In the genomic region with DNA sequence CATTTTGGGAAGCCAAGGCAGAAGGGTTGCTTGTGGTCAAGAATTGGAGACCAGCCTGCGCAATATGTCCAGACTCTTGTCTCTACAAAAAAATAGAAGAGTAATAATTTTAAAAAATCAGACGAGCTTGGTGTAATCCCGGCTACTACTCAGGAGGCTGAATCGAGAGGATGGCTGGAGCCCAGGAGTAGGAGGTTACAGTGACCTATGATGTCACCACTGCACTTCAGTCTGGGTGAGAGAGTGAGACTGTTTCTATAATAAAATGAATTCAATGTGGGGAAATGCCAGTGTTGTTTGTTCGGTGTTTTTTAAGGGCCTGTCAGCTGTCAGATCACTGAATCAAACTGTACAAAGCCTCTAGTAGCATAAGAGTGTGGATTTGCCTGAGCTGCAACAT, we compare ENCODE assay signal across 8 cellular contexts. TPM values are rescaled to one million over a fixed set of nuclear protein-coding genes. Genes with fewer than 3 reads are reported as not detected.
DNase-seq lines count a peak whose midpoint lies in the region; ATAC-seq and TF ChIP-seq lines count a peak whose summit lies in the region.

No MANE protein-coding gene starts in this region.

- DNase-seq in activated CD8-positive, alpha-beta memory T cell treated with anti-CD3 and anti-CD28 coated beads, Interleukin-2, amount 10 ng/mL, durations not matched to agents 7 days and 5 days, result no peak
- no peak for DNase-seq in activated CD8-positive, alpha-beta memory T cell treated with anti-CD3 and anti-CD28 coated beads, Interleukin-2, amount 50 U/mL, for 4 hours
- DNase-seq in activated CD4-positive, alpha-beta memory T cell treated with anti-CD3 and anti-CD28 coated beads for 36 hours, result no peak
- DNase-seq in thoracic aorta (ENCODE audit: low spot score) (no peak), SW480 (ENCODE audit: low spot score) (no peak)

- H3K4me3 ChIP-seq in iPS-15b (ENCODE audit: low read depth, low read length), result peak overlapping the region; percentile 70
- peak overlapping the region; percentile 96 for H3K4me3 ChIP-seq in thoracic aorta

- no peaks in the 10 kb centered on the region for H3K9me3 ChIP-seq in iPS-15b (ENCODE audit: control insufficient read depth, insufficient read depth, low read length)
- no peaks in the 10 kb centered on the region for H3K9me3 ChIP-seq in thoracic aorta

- peaks cover 9% of the 10 kb centered on the region for H3K36me3 Mint-ChIP-seq in activated CD8-positive, alpha-beta memory T cell treated with anti-CD3 and anti-CD28 coated beads, Interleukin-2, amount 10 ng/mL, durations not matched to agents 7 days and 5 days
- peaks cover 14% of the 10 kb centered on the region for H3K36me3 Mint-ChIP-seq in activated CD4-positive, alpha-beta memory T cell treated with anti-CD3 and anti-CD28 coated beads for 36 hours

- POLR2A ChIA-PET in activated CD4-positive, alpha-beta memory T cell treated with anti-CD3 and anti-CD28 coated beads for 36 hours (lab: Charles Lee), result interaction anchor here (0.7 to 3.8 kb wide), 3 partner anchors 13 to 1294 kb away, joined by 4 to 54 read pairs (median 29); a partner anchor contains a TSS

- peaks cover 9% of the 10 kb centered on the region for H3K4me1 ChIP-seq in iPS-15b (ENCODE audit: control insufficient read depth, insufficient read depth, low read length)
- H3K4me1 ChIP-seq in thoracic aorta (ENCODE audit: control insufficient read depth in 1 of 2, low read depth in 2 of 2), result peaks cover 14 to 24% of the 10 kb centered on the region in 2 donors

- CTCF ChIA-PET in activated CD8-positive, alpha-beta memory T cell treated with anti-CD3 and anti-CD28 coated beads, Interleukin-2, amount 10 ng/mL, durations not matched to agents 7 days and 5 days (lab: Charles Lee), result interaction anchor here (0.7 to 4.4 kb wide), 5 partner anchors 11 to 436 kb away, joined by 3 to 13 read pairs (median 4); no protein-coding TSS in a partner anchor
- CTCF ChIA-PET in activated CD4-positive, alpha-beta memory T cell treated with anti-CD3 and anti-CD28 coated beads for 36 hours (lab: Charles Lee), result interaction anchor here (0.6 to 1.3 kb wide), 4 partner anchors 15 to 450 kb away, joined by 3 to 4 read pairs (median 4); no protein-coding TSS in a partner anchor

- H3K27me3 ChIP-seq in iPS-15b (ENCODE audit: control insufficient read depth, insufficient read depth, low read length), result no peaks in the 10 kb centered on the region
- no peaks in the 10 kb centered on the region for H3K27me3 ChIP-seq in thoracic aorta (replicated peaks; ENCODE audit: insufficient read depth)

- no peak overlapping the region for H3K9ac ChIP-seq in iPS-15b (ENCODE audit: low read depth, low read length)

- peak overlapping the region; percentile 56 for H3K27ac Mint-ChIP-seq in activated CD8-positive, alpha-beta memory T cell treated with anti-CD3 and anti-CD28 coated beads, Interleukin-2, amount 10 ng/mL, durations not matched to agents 7 days and 5 days
- H3K27ac Mint-ChIP-seq in activated CD4-positive, alpha-beta memory T cell treated with anti-CD3 and anti-CD28 coated beads for 36 hours, result no peak overlapping the region

- H3K36me3 ChIP-seq in iPS-15b (ENCODE audit: control insufficient read depth, insufficient read depth, low read length) (no peaks in the 10 kb centered on the region), thoracic aorta (no peaks in the 10 kb centered on the region)

- ATAC-seq in activated CD8-positive, alpha-beta memory T cell treated with anti-CD3 and anti-CD28 coated beads, Interleukin-2, amount 10 ng/mL, durations not matched to agents 7 days and 5 days, result no peak
- ATAC-seq in thoracic aorta (ENCODE audit: insufficient number of reproducible peaks, low FRiP score, low read depth) (peak; percentile 34), HG03378 (IDR thresholded peaks at IDR 0.05; ENCODE audit: unreplicated experiment) (no peak), HG02798 (IDR thresholded peaks at IDR 0.05; ENCODE audit: poor library complexity, unreplicated experiment) (no peak)

- peaks cover 36% of the 10 kb centered on the region for H3K4me1 Mint-ChIP-seq in activated CD8-positive, alpha-beta memory T cell treated with anti-CD3 and anti-CD28 coated beads, Interleukin-2, amount 10 ng/mL, durations not matched to agents 7 days and 5 days
- H3K4me1 Mint-ChIP-seq in activated CD4-positive, alpha-beta memory T cell treated with anti-CD3 and anti-CD28 coated beads for 36 hours (ENCODE audit: low read depth), result peaks cover 29% of the 10 kb centered on the region

- H3K4me3 Mint-ChIP-seq in activated CD8-positive, alpha-beta memory T cell treated with anti-CD3 and anti-CD28 coated beads, Interleukin-2, amount 10 ng/mL, durations not matched to agents 7 days and 5 days, result peak overlapping the region; percentile 87
- peak overlapping the region; percentile 88 for H3K4me3 Mint-ChIP-seq in activated CD4-positive, alpha-beta memory T cell treated with anti-CD3 and anti-CD28 coated beads for 36 hours

- no peaks in the 10 kb centered on the region for H3K27me3 Mint-ChIP-seq in activated CD8-positive, alpha-beta memory T cell treated with anti-CD3 and anti-CD28 coated beads, Interleukin-2, amount 10 ng/mL, durations not matched to agents 7 days and 5 days
- H3K27me3 Mint-ChIP-seq in activated CD4-positive, alpha-beta memory T cell treated with anti-CD3 and anti-CD28 coated beads for 36 hours, result no peaks in the 10 kb centered on the region

- intact Hi-C loops in activated CD4-positive, alpha-beta memory T cell treated with anti-CD3 and anti-CD28 coated beads for 36 hours (cut with micrococcal nuclease), result loop anchor here (5.0 to 10.0 kb wide), 3 partner anchors 359 to 707 kb away; no protein-coding TSS in a partner anchor

- H3K27ac ChIP-seq in thoracic aorta, result peak overlapping the region; percentile 89 to 99

- TF ChIP-seq CTCF in thoracic aorta (IDR thresholded peaks at IDR 0.05), result no peak

- no peaks in the 10 kb centered on the region for H3K9me3 Mint-ChIP-seq in activated CD8-positive, alpha-beta memory T cell treated with anti-CD3 and anti-CD28 coated beads, Interleukin-2, amount 10 ng/mL, durations not matched to agents 7 days and 5 days (ENCODE audit: low read depth)
- H3K9me3 Mint-ChIP-seq in activated CD4-positive, alpha-beta memory T cell treated with anti-CD3 and anti-CD28 coated beads for 36 hours, result no peaks in the 10 kb centered on the region

RNA-seq across cellular contexts. Expression of a gene that starts 1.2 kb away (rescaled TPM):
- total RNA-seq in activated CD8-positive, alpha-beta memory T cell treated with anti-CD3 and anti-CD28 coated beads, Interleukin-2, amount 10 ng/mL, durations not matched to agents 7 days and 5 days, result 10 to 100 TPM; 29.9 to 37.0 TPM
- 10 to 100 TPM; 35.6 to 35.7 TPM for total RNA-seq in activated CD4-positive, alpha-beta memory T cell treated with anti-CD3 and anti-CD28 coated beads for 36 hours
- total RNA-seq in thoracic aorta, result 100 to 1,000 TPM; 111 to 119 TPM

RNA-seq across cellular contexts. Expression of a gene that starts 36.3 kb away (rescaled TPM):
- total RNA-seq in activated CD8-positive, alpha-beta memory T cell treated with anti-CD3 and anti-CD28 coated beads, Interleukin-2, amount 10 ng/mL, durations not matched to agents 7 days and 5 days, result 1 to 10 TPM; 8.3 to 8.4 TPM
- total RNA-seq in activated CD4-positive, alpha-beta memory T cell treated with anti-CD3 and anti-CD28 coated beads for 36 hours, result 10 to 100 TPM; 12.4 to 14.0 TPM
- 10 to 100 TPM; 21.4 to 29.1 TPM for total RNA-seq in thoracic aorta
